ENCODE assay signal across 20 cellular contexts in the genomic region with DNA sequence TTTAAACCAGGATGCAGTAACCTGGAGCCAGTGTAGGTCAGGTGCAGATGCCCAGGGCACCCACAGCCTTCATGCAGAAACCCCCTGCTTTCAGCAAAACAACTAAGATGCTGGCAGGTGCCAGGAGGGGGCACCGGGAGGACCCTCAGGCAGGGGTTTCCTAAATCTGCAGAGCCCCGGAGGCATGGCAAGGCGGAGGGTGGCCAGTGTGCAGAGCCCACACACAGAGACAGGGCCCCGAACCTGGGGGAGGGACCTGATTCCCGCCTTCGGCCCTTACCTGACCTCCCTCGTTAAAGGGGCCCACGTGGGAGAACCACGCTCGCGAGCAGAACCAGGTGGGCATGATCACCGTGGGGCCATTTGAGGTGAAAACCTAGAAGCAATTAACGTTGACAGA.
"Had no signal": no experiment of that assay in that cellular context is flagged by ENCODE, and none has a peak within 500 bp of the region (broad histone marks: within the 10 kb centered on the region; RNA-seq: fewer than 3 reads in every experiment).

No MANE protein-coding gene starts in this region.

- H3K9ac ChIP-seq: neural progenitor cell, SK-N-SH had no signal

- H3K27me3 ChIP-seq: neural progenitor cell had no signal

- H3K27ac Mint-ChIP-seq: activated naive CD4-positive, alpha-beta T cell treated with anti-CD3 and anti-CD28 coated beads, Interleukin-2, amount 10 ng/mL, durations not matched to agents 7 days and 5 days; mesothelial cell of epicardium; neural progenitor cell; progenitor cell of endocrine pancreas; type B pancreatic cell had no signal

- H2AFZ ChIP-seq: neural progenitor cell had no signal

- H3K27ac ChIP-seq: neural progenitor cell, thoracic aorta, VCaP had no signal

- H3K4me2 ChIP-seq: neural progenitor cell, SK-N-SH had no signal

- H3K9me3 Mint-ChIP-seq: activated naive CD4-positive, alpha-beta T cell treated with anti-CD3 and anti-CD28 coated beads, Interleukin-2, amount 10 ng/mL, durations not matched to agents 7 days and 5 days; mesothelial cell of epicardium; naive thymus-derived CD8-positive, alpha-beta T cell; neural progenitor cell; type B pancreatic cell had no signal

- FAIRE-seq: bronchial epithelial cell, keratinocyte had no signal

- H3K9me3 ChIP-seq: SK-N-SH, thoracic aorta had no signal

- H3K4me3 ChIP-seq: neural progenitor cell, thoracic aorta had no signal

- H3K36me3 ChIP-seq: neural progenitor cell, thoracic aorta had no signal

- ATAC-seq: left lobe of liver; naive thymus-derived CD8-positive, alpha-beta T cell had no signal

- H3K36me3 Mint-ChIP-seq: activated naive CD4-positive, alpha-beta T cell treated with anti-CD3 and anti-CD28 coated beads, Interleukin-2, amount 10 ng/mL, durations not matched to agents 7 days and 5 days; type B pancreatic cell had no signal

- DNase-seq: activated CD4-positive, alpha-beta T cell treated with anti-CD3 and anti-CD28 coated beads, Interleukin-2, amount 50 U/mL, for 48 hours; activated naive CD4-positive, alpha-beta T cell treated with anti-CD3 and anti-CD28 coated beads, Interleukin-2, amount 10 ng/mL, durations not matched to agents 7 days and 5 days; amygdala; cortex of kidney; erythroblast; foreskin fibroblast; naive thymus-derived CD8-positive, alpha-beta T cell; retina; SK-N-SH; stimulated activated CD4-positive, alpha-beta T cell treated with anti-CD3 and anti-CD28 coated beads, Interleukin-2, amount 100 ng/mL, for 48 hours; stimulated activated naive CD4-positive, alpha-beta T cell had no signal

- H3K27me3 Mint-ChIP-seq: activated naive CD4-positive, alpha-beta T cell treated with anti-CD3 and anti-CD28 coated beads, Interleukin-2, amount 10 ng/mL, durations not matched to agents 7 days and 5 days; naive thymus-derived CD8-positive, alpha-beta T cell; progenitor cell of endocrine pancreas; type B pancreatic cell had no signal

- H3K4me3 Mint-ChIP-seq: activated naive CD4-positive, alpha-beta T cell treated with anti-CD3 and anti-CD28 coated beads, Interleukin-2, amount 10 ng/mL, durations not matched to agents 7 days and 5 days; mesothelial cell of epicardium; naive thymus-derived CD8-positive, alpha-beta T cell; neural progenitor cell; type B pancreatic cell had no signal
